In the genomic region with DNA sequence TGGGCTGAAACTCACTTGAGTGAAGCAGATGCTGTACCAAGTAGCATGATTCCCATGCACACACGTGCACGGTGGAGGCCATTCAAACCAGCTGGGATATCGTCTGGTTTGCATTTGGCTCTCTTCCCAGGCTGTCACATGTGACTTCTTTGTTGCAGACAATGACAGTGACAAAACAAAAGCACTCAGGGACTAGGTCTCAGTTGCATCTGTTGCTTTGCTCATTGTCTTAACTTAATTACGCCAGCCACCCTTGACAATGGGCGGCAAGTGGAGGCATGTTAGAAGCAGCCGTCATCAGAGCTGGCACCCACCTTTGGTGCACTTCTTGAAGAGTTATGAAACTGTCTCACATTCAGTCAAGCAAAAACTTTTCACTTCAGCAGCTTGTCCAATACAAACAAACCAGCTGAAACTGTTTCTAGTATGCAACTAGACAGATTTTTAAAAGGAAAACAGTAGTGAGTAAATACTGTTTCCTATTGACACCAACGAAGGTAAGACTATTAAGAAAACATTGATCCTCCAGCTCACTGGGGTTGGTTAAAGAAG, we compare ENCODE assay signal across 8 cellular contexts.
DNase-seq lines count a peak whose midpoint lies in the region; ATAC-seq and TF ChIP-seq lines count a peak whose summit lies in the region.

No MANE protein-coding gene starts in this region.

- no peaks in the 10 kb centered on the region for H3K36me3 ChIP-seq in IMR-90 (ENCODE audit: control insufficient read depth, insufficient read depth, low read length)

- intact Hi-C loops in IMR-90 (cut with micrococcal nuclease): no loop called here

- H4K5ac ChIP-seq in IMR-90 (ENCODE audit: low read depth, low read length): no peak overlapping the region

- H2AFZ ChIP-seq in IMR-90 (replicated peaks; ENCODE audit: low read length, poor library complexity): peak overlapping the region; percentile 52

- no peak overlapping the region for H3K4ac ChIP-seq in IMR-90 (ENCODE audit: low read depth, low read length)

- POLR2A ChIA-PET in IMR-90 (lab: Charles Lee; ENCODE audit: unreplicated experiment): no interaction called here
- POLR2A ChIA-PET in WTC11 (lab: Charles Lee): interaction anchor here (0.5 kb wide), 1 partner anchor 145 kb away, joined by 9 read pairs; no protein-coding TSS in a partner anchor

- H3K23ac ChIP-seq in IMR-90 (ENCODE audit: low read depth, low read length): no peak overlapping the region

- CTCF ChIA-PET in IMR-90 (lab: Yijun Ruan, JAX): no interaction called here
- CTCF ChIA-PET in WTC11 (lab: Charles Lee): interaction anchor here (1.0 kb wide), 1 partner anchor 405 kb away, joined by 5 read pairs; no protein-coding TSS in a partner anchor

- TF ChIP-seq CTCF in IMR-90 (conservative IDR thresholded peaks at IDR 0.05; ENCODE audit: low read depth, low read length): no peak
- TF ChIP-seq CTCF in WTC11 (IDR thresholded peaks at IDR 0.05): no peak

- H3K18ac ChIP-seq in IMR-90 (ENCODE audit: low read depth, low read length): peak overlapping the region; percentile 64

- H2AK5ac ChIP-seq in IMR-90 (ENCODE audit: low read depth, low read length): peak overlapping the region; percentile 0; the same call in 1 of the 2 replicates

- no peak overlapping the region for H3K14ac ChIP-seq in IMR-90 (replicated peaks; ENCODE audit: low read depth, low read length)

- in situ Hi-C loops in IMR-90 (cut with MboI; ENCODE audit: low sequenced_read_pairs): no loop called here

- H4K20me1 ChIP-seq in IMR-90 (ENCODE audit: insufficient read depth, low read length): no peaks in the 10 kb centered on the region

- no peaks in the 10 kb centered on the region for H3K27me3 Mint-ChIP-seq in WTC11 (ENCODE audit: low read depth)

- dilution Hi-C loops in IMR-90 (cut with HindIII; ENCODE audit: low sequenced_read_pairs, unreplicated experiment): no loop called here

- H2BK120ac ChIP-seq in IMR-90 (ENCODE audit: low read depth, low read length): peak overlapping the region; percentile 45; the same call in 1 of the 2 replicates

- H2BK15ac ChIP-seq in IMR-90 (ENCODE audit: low read depth, low read length): no peak overlapping the region

- H2BK20ac ChIP-seq in IMR-90 (ENCODE audit: low read depth, low read length): no peak overlapping the region

- no peak overlapping the region for H3K27ac Mint-ChIP-seq in WTC11

- TF ChIP-seq POLR2A in IMR-90 (IDR thresholded peaks at IDR 0.05; ENCODE audit: low read depth, low read length): no peak

- WGBS in IMR-90 (ENCODE audit: extremely low coverage in 2 of 2, insufficient read length in 1 of 2), 2 experiments: 30% methylated on average over 3 of the region's 7 CpGs; no CpG with 5 or more reads in 1 of the 2 experiments

- H3K79me1 ChIP-seq in IMR-90 (ENCODE audit: low read depth in 1 of 2, low read length in 2 of 2): no peaks in the 10 kb centered on the region

- peaks cover 4% of the 10 kb centered on the region for H3K9me3 Mint-ChIP-seq in WTC11

- H3K9me1 ChIP-seq in IMR-90 (ENCODE audit: insufficient read depth, low read length): no peaks in the 10 kb centered on the region

- no peaks in the 10 kb centered on the region for H3K36me3 Mint-ChIP-seq in WTC11

- H3K4me1 Mint-ChIP-seq in WTC11: 0 out of 2 replicates have a peak, but pooled peaks cover 7% of the 10 kb centered on the region

- H3K27ac ChIP-seq in IMR-90 (ENCODE audit: insufficient read depth, low read length): peak overlapping the region; percentile 58; the same call in 1 of the 2 replicates

- H3K4me2 ChIP-seq in IMR-90 (ENCODE audit: low read depth, low read length): peak overlapping the region; percentile 2; the same call in 1 of the 2 replicates

- peak; percentile 15 for DNase-seq in IMR-90
- peak in 50 of 58 donors; percentile 3 to 85 (median 48) for DNase-seq in anterior cingulate cortex (lab: John Stamatoyannopoulos, UW)
- DNase-seq in middle frontal gyrus (ENCODE audit: extremely low spot score, low spot score): peak; percentile 18
- no peak for DNase-seq in SW 1271 (lab: John Stamatoyannopoulos, UW)
- no peak for DNase-seq in KG1 (lab: John Stamatoyannopoulos, UW)
- no peak for DNase-seq in WTC11 (ENCODE audit: low spot score)
- no peak for DNase-seq in activated CD4-positive, alpha-beta T cell treated with anti-CD3 and anti-CD28 coated beads, Interleukin-2, amount 50 U/mL, for 1 hour

- H4K8ac ChIP-seq in IMR-90 (ENCODE audit: low read depth in 2 of 2, low read length in 2 of 2): no peak overlapping the region

- no peak overlapping the region for H2AK9ac ChIP-seq in IMR-90 (replicated peaks; ENCODE audit: low read depth, low read length, poor library complexity)

- ATAC-seq in GM18498 (IDR thresholded peaks at IDR 0.05; ENCODE audit: unreplicated experiment): peak; percentile 95
- ATAC-seq in IMR-90 (ENCODE audit: low read depth): no peak
- ATAC-seq in WTC11: no peak

- no peak for TF ChIP-seq RAD21 in IMR-90 (IDR thresholded peaks at IDR 0.05; ENCODE audit: low read length)

- no peak overlapping the region for H3K4me3 Mint-ChIP-seq in WTC11

- H2BK5ac ChIP-seq in IMR-90 (ENCODE audit: low read depth, low read length, poor library complexity, severe bottlenecking): no peak overlapping the region

- no peak overlapping the region for H3K9ac ChIP-seq in IMR-90 (ENCODE audit: low read depth, low read length)

- no peak overlapping the region for H3K4me3 ChIP-seq in IMR-90 (ENCODE audit: insufficient read depth, low read depth, low read length)

- H3K9me3 ChIP-seq in IMR-90 (ENCODE audit: control insufficient read depth, insufficient read depth, low read length): no peaks in the 10 kb centered on the region

- no peak overlapping the region for H4K91ac ChIP-seq in IMR-90 (ENCODE audit: insufficient read depth, low read depth, low read length)

- peaks cover 9% of the 10 kb centered on the region for H3K4me1 ChIP-seq in IMR-90 (ENCODE audit: control insufficient read depth, insufficient read depth, low read length)

- H3K27me3 ChIP-seq in IMR-90 (ENCODE audit: control insufficient read depth, insufficient read depth, low read length): no peaks in the 10 kb centered on the region

- BruUV-seq in IMR-90 (replicated peaks; lab: Mats Ljungman, UMichigan): no TSS peak

- H3K56ac ChIP-seq in IMR-90 (ENCODE audit: extremely low read depth, insufficient read depth, low read length): no peak overlapping the region

TF ChIP-seq in IMR-90, 13 proteins besides CTCF, POLR2A, EP300 and RAD21:
- TF ChIP-seq CEBPB (IDR thresholded peaks at IDR 0.05; ENCODE audit: low read depth, low read length) (no peak), SMC3 (IDR thresholded peaks at IDR 0.05; ENCODE audit: low read depth, low read length) (no peak), RCOR1 (IDR thresholded peaks at IDR 0.05; ENCODE audit: insufficient replicate concordance, low read length) (no peak)

TF ChIP-seq in WTC11, 78 proteins besides CTCF, POLR2A, EP300 and RAD21 (continues in another document):
- TF ChIP-seq ZMAT4 (CRISPR knock-in tag; IDR thresholded peaks at IDR 0.05) (no peak), ZNF317 (CRISPR knock-in tag; IDR thresholded peaks at IDR 0.05; ENCODE audit: borderline replicate concordance, low read depth) (no peak), AFF4 (CRISPR knock-in tag; IDR thresholded peaks at IDR 0.05; ENCODE audit: borderline replicate concordance) (no peak)
- TF ChIP-seq, protein P1, sequence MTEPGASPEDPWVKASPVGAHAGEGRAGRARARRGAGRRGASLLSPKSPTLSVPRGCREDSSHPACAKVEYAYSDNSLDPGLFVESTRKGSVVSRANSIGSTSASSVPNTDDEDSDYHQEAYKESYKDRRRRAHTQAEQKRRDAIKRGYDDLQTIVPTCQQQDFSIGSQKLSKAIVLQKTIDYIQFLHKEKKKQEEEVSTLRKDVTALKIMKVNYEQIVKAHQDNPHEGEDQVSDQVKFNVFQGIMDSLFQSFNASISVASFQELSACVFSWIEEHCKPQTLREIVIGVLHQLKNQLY (CRISPR knock-in tag; IDR thresholded peaks at IDR 0.05): no peak

Comparison
In these comparisons a context has a peak if more than half of its experiments do, and no peak if none do; other contexts are left out.
1. DNase-seq: peak in IMR-90 (single experiment), anterior cingulate cortex (50 of 58) and middle frontal gyrus (single experiment); none in SW 1271 (0 of 2), KG1 (single experiment), WTC11 (single experiment) and activated CD4-positive, alpha-beta T cell treated with anti-CD3 and anti-CD28 coated beads, Interleukin-2, amount 50 U/mL, for 1 hour (single experiment).